ENCODE assay signal across 1 cellular context in genomic region chr4:186260117-186260503, GRCh38.
TF ChIP-seq lines count a peak whose summit lies in the region.

No MANE protein-coding gene starts in this region.

TF ChIP-seq in HepG2, 621 proteins besides CTCF, POLR2A, EP300 and RAD21 (continued from another document):
- TF ChIP-seq ZBTB40 (IDR thresholded peaks at IDR 0.05) = no peak
- TF ChIP-seq ZBTB40 (CRISPR knock-in tag; IDR thresholded peaks at IDR 0.05) = no peak
- 0 out of 2 replicates have a peak, but pooled peaks have one; percentile 15 for TF ChIP-seq ZNF136 (CRISPR knock-in tag; IDR thresholded peaks at IDR 0.05; ENCODE audit: low read depth)
- TF ChIP-seq PITX1 (CRISPR knock-in tag; IDR thresholded peaks at IDR 0.05) = no peak
- no peak for TF ChIP-seq ZNF782 (CRISPR knock-in tag; IDR thresholded peaks at IDR 0.05; ENCODE audit: borderline replicate concordance)
- no peak for TF ChIP-seq ZFP62 (CRISPR knock-in tag; IDR thresholded peaks at IDR 0.05)
- TF ChIP-seq AHDC1 (CRISPR knock-in tag; IDR thresholded peaks at IDR 0.05; ENCODE audit: borderline replicate concordance) = no peak
- TF ChIP-seq TCF7 (IDR thresholded peaks at IDR 0.05; ENCODE audit: low read depth) = no peak
- TF ChIP-seq HDAC2 (CRISPR knock-in tag; IDR thresholded peaks at IDR 0.05) = no peak
- no peak for TF ChIP-seq PAX8 (CRISPR knock-in tag; IDR thresholded peaks at IDR 0.05; ENCODE audit: borderline replicate concordance)
- no peak for TF ChIP-seq MAFF (IDR thresholded peaks at IDR 0.05; ENCODE audit: low read depth, low read length)
- TF ChIP-seq HNRNPK (IDR thresholded peaks at IDR 0.05; ENCODE audit: low read depth, low read length, poor library complexity, severe bottlenecking) = no peak
- no peak for TF ChIP-seq ZNF407 (CRISPR knock-in tag; IDR thresholded peaks at IDR 0.05; ENCODE audit: not compliant biosample characterization)
- TF ChIP-seq ZNF292 (CRISPR knock-in tag; IDR thresholded peaks at IDR 0.05; ENCODE audit: borderline replicate concordance, low read depth) = no peak
